ENCODE assay signal across 8 cellular contexts in the genomic region with DNA sequence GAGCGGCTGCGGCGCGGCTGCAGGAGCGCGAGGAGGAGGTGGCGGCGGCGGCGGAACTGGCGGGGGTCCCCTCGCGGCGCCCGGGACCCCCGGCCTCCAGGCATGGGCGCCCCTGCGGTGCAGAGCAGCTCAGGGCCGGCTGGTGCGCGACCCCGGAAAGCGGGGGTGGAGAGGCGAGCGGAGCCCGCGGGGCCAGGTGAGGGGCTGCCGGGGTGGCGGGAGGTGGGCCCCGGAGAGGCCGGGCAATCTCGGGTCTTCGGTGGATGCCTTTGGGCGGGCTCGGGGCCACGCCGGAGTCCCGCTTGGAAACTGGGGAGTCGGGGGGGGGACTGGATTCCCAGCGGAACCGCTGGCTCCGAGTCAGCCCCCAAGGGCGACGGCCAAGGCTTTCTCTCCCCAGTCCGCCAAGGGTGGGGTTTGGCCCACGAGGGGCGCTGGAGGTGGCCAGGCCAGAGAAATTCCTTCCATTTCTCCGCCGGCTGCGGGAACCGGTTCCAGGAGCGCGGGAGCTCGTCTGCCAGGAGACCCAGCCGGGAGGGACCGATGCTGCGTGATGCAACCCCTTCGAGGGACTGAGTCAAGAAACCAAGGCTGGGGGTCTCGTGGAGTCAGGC. TPM values are rescaled to one million over a fixed set of nuclear protein-coding genes. Genes with fewer than 3 reads are reported as not detected.
DNase-seq lines count a peak whose midpoint lies in the region; ATAC-seq, FAIRE-seq and TF ChIP-seq lines count a peak whose summit lies in the region.

No MANE protein-coding gene starts in this region.

- H3K4me3 Mint-ChIP-seq in activated CD8-positive, alpha-beta T cell treated with anti-CD3 and anti-CD28 coated beads, Interleukin-2, amount 10 ng/mL, durations not matched to agents 7 days and 5 days, result peak overlapping the region; percentile 52

- CTCF ChIA-PET in A549 (lab: Yijun Ruan, JAX), result interaction anchor here (1.3 to 41.8 kb wide), 4 partner anchors 12 to 84 kb away, joined by 4 to 1730 read pairs (median 985); a partner anchor contains a TSS
- CTCF ChIA-PET in activated CD8-positive, alpha-beta T cell treated with anti-CD3 and anti-CD28 coated beads, Interleukin-2, amount 10 ng/mL, durations not matched to agents 7 days and 5 days (lab: Charles Lee), result interaction anchor here (1.8 to 18.7 kb wide), 3 partner anchors 13 to 46 kb away, joined by 5 to 290 read pairs (median 6); a partner anchor contains a TSS

- ATAC-seq in A549 (no peak), GM18511 (IDR thresholded peaks at IDR 0.05; ENCODE audit: unreplicated experiment) (peak; percentile 12), GM19324 (IDR thresholded peaks at IDR 0.05; ENCODE audit: low FRiP score, unreplicated experiment) (no peak), HG03378 (IDR thresholded peaks at IDR 0.05; ENCODE audit: unreplicated experiment) (no peak)
- peak; percentile 2 for ATAC-seq in activated CD8-positive, alpha-beta T cell treated with anti-CD3 and anti-CD28 coated beads, Interleukin-2, amount 10 ng/mL, durations not matched to agents 7 days and 5 days

- peaks cover 60% of the 10 kb centered on the region for H3K4me1 Mint-ChIP-seq in activated CD8-positive, alpha-beta T cell treated with anti-CD3 and anti-CD28 coated beads, Interleukin-2, amount 10 ng/mL, durations not matched to agents 7 days and 5 days (ENCODE audit: low read depth)

- H3K4me3 ChIP-seq in A549 (peak overlapping the region; percentile 70), right atrium auricular region (peak overlapping the region; percentile 81 to 86), sigmoid colon (peak overlapping the region; percentile 42 to 74 (median 70))

- TF ChIP-seq CTCF in A549 (IDR thresholded peaks at IDR 0.05) (no peak), right atrium auricular region (IDR thresholded peaks at IDR 0.05) (peak in 1 of 2 donors; percentile 9), sigmoid colon (IDR thresholded peaks at IDR 0.05) (no peak)

- TF ChIP-seq POLR2A in A549 (IDR thresholded peaks at IDR 0.05; ENCODE audit: low read length) (no peak), sigmoid colon (IDR thresholded peaks at IDR 0.05) (no peak)

- DNase-seq in A549 (ENCODE audit: low read depth in 1 of 2, low spot score in 1 of 2) (no peak), right atrium auricular region (ENCODE audit: low spot score) (no peak), sigmoid colon (peak; percentile 94), NCI-H1436 treated with DMSO at 0.1 percent for 48 hours (lab: John Stamatoyannopoulos, UW) (no peak)
- DNase-seq in activated CD8-positive, alpha-beta T cell treated with anti-CD3 and anti-CD28 coated beads, Interleukin-2, amount 10 ng/mL, durations not matched to agents 7 days and 5 days, result no peak

- TF ChIP-seq EP300 in A549 (IDR thresholded peaks at IDR 0.05) (no peak), sigmoid colon (IDR thresholded peaks at IDR 0.05) (no peak)

- POLR2A ChIA-PET in A549 (lab: Yijun Ruan, JAX), result interaction anchor here (0.7 to 3.8 kb wide), 2 partner anchors 14 to 32 kb away, joined by 4 to 19 read pairs; a partner anchor contains a TSS
- POLR2A ChIA-PET in activated CD8-positive, alpha-beta T cell treated with anti-CD3 and anti-CD28 coated beads, Interleukin-2, amount 10 ng/mL, durations not matched to agents 7 days and 5 days (lab: Charles Lee), result interaction anchor here (1.9 kb wide), 1 partner anchor 14 kb away, joined by 8 read pairs; a partner anchor contains a TSS

- intact Hi-C loops in sigmoid colon (cut with DNase I), result no loop called here

- H3K27me3 ChIP-seq in right atrium auricular region (no peaks in the 10 kb centered on the region), sigmoid colon (no peaks in the 10 kb centered on the region)

- no peaks in the 10 kb centered on the region for H3K9me3 ChIP-seq in A549
- no peaks in the 10 kb centered on the region for H3K9me3 ChIP-seq in right atrium auricular region
- H3K9me3 ChIP-seq in sigmoid colon, result no peaks in the 10 kb centered on the region

- no peak for FAIRE-seq in A549 (lab: Jason Lieb, UNC)

- H3K4me1 ChIP-seq in A549 (peaks cover 17% of the 10 kb centered on the region), right atrium auricular region (peaks cover 0 to 77% of the 10 kb centered on the region in 2 donors), sigmoid colon (peaks cover 0 to 57% (median 41%) of the 10 kb centered on the region in 4 donors)

- TF ChIP-seq RAD21 in A549 (conservative IDR thresholded peaks at IDR 0.05 in 1 of 2, IDR thresholded peaks at IDR 0.05 in 1 of 2), result no peak

- no peaks in the 10 kb centered on the region for H3K9me3 Mint-ChIP-seq in activated CD8-positive, alpha-beta T cell treated with anti-CD3 and anti-CD28 coated beads, Interleukin-2, amount 10 ng/mL, durations not matched to agents 7 days and 5 days (ENCODE audit: insufficient read depth)

- H3K36me3 ChIP-seq in right atrium auricular region (no peaks in the 10 kb centered on the region), sigmoid colon (no peaks in the 10 kb centered on the region)

- no peak overlapping the region for H3K27ac Mint-ChIP-seq in activated CD8-positive, alpha-beta T cell treated with anti-CD3 and anti-CD28 coated beads, Interleukin-2, amount 10 ng/mL, durations not matched to agents 7 days and 5 days

- peak overlapping the region; percentile 96 for H3K4me2 ChIP-seq in A549

- H3K27ac ChIP-seq in A549, result peak overlapping the region; percentile 81 to 93
- H3K27ac ChIP-seq in right atrium auricular region, result peak overlapping the region; percentile 94 to 99
- peak overlapping the region; percentile 84 to 96 (median 90) for H3K27ac ChIP-seq in sigmoid colon

- 20% methylated on average over 13 of the region's 59 CpGs for WGBS in A549 (ENCODE audit: missing lambda C conversion rate)
- 2 to 4% methylated on average over 59 of the region's 59 CpGs for WGBS in sigmoid colon, 2 donors

- H3K36me3 Mint-ChIP-seq in activated CD8-positive, alpha-beta T cell treated with anti-CD3 and anti-CD28 coated beads, Interleukin-2, amount 10 ng/mL, durations not matched to agents 7 days and 5 days (ENCODE audit: low read depth), result no peaks in the 10 kb centered on the region

- H3K27me3 Mint-ChIP-seq in activated CD8-positive, alpha-beta T cell treated with anti-CD3 and anti-CD28 coated beads, Interleukin-2, amount 10 ng/mL, durations not matched to agents 7 days and 5 days (ENCODE audit: low read depth), result peaks cover 12% of the 10 kb centered on the region

TF ChIP-seq in A549, 52 proteins besides CTCF, POLR2A, EP300 and RAD21 (continues in another document):
- TF ChIP-seq NR3C1 (IDR thresholded peaks at IDR 0.05) (no peak), RNF2 (IDR thresholded peaks at IDR 0.05; ENCODE audit: borderline replicate concordance, low read depth) (no peak), JUN (IDR thresholded peaks at IDR 0.05) (no peak; a peak in 1 of 5 replicates), RFX5 (IDR thresholded peaks at IDR 0.05) (no peak), CHD4 (IDR thresholded peaks at IDR 0.05; ENCODE audit: borderline replicate concordance) (no peak)

RNA-seq across cellular contexts. Expression of a gene that starts 13.9 kb away (rescaled TPM):
- polyA plus RNA-seq in A549 (2011; rRNA removed) (81.3 and 89.6 TPM in 2 replicates), A549 (2017; fragmentation: RNase III; extraction: RNeasy Plus Mini Kit Qiagen cat#74134 plus additional on column Dnase treatment) (24.7 to 39.6 TPM (median 28.7 TPM) in 3 replicates), sigmoid colon (10 to 100 TPM; 31.2 to 65.9 (median 45.0) TPM)
- 151 and 315 TPM in 2 replicates for polyA plus RNA-seq in A549 (2012; cell fraction: cytosol; rRNA removed)
- 768 and 886 TPM in 2 replicates for polyA plus RNA-seq in A549 (2012; cell fraction: nucleus; rRNA removed)
- 132 and 174 TPM in 2 replicates for polyA minus RNA-seq in A549 (2011; rRNA and poly(A)+ RNA removed)
- total RNA-seq in activated CD8-positive, alpha-beta T cell treated with anti-CD3 and anti-CD28 coated beads, Interleukin-2, amount 10 ng/mL, durations not matched to agents 7 days and 5 days, result 1 to 10 TPM; 4.3 to 5.6 TPM
- total RNA-seq in right atrium auricular region (100 to 1,000 TPM; 150 to 238 TPM), sigmoid colon (100 to 1,000 TPM in 3 of 4 donors, 10 to 100 TPM in 1; 41.7 to 276 (median 167) TPM)

RNA-seq across cellular contexts. Expression of a gene that starts 30.6 kb away (rescaled TPM):
- polyA plus RNA-seq in A549 (2011; rRNA removed) (0.22 and 0.35 TPM in 2 replicates), A549 (2017; fragmentation: RNase III; extraction: RNeasy Plus Mini Kit Qiagen cat#74134 plus additional on column Dnase treatment) (0.16 to 0.30 TPM (median 0.29 TPM) in 3 replicates), sigmoid colon (10 to 100 TPM in 1 of 3 donors, 1 to 10 TPM in 2; 4.2 to 17.0 (median 4.9) TPM)
- 0.44 and 0.53 TPM in 2 replicates for polyA plus RNA-seq in A549 (2012; cell fraction: cytosol; rRNA removed)
- polyA plus RNA-seq in A549 (2012; cell fraction: nucleus; rRNA removed), result 1.4 and 3.1 TPM in 2 replicates
- polyA minus RNA-seq in A549 (2011; rRNA and poly(A)+ RNA removed), result 0.44 and 0.62 TPM in 2 replicates
- 10 to 100 TPM; 11.0 to 12.5 TPM for total RNA-seq in activated CD8-positive, alpha-beta T cell treated with anti-CD3 and anti-CD28 coated beads, Interleukin-2, amount 10 ng/mL, durations not matched to agents 7 days and 5 days
- total RNA-seq in right atrium auricular region (10 to 100 TPM; 17.6 to 23.2 TPM), sigmoid colon (10 to 100 TPM in 2 of 4 donors, 1 to 10 TPM in 2; 9.2 to 11.1 (median 10.1) TPM)

RNA-seq across cellular contexts. Expression of a gene that starts 32.4 kb away (rescaled TPM):
- polyA plus RNA-seq in A549 (2011; rRNA removed) (124 and 141 TPM in 2 replicates), A549 (2017; fragmentation: RNase III; extraction: RNeasy Plus Mini Kit Qiagen cat#74134 plus additional on column Dnase treatment) (81.3 to 87.9 TPM (median 82.6 TPM) in 3 replicates), sigmoid colon (10 to 100 TPM; 58.9 to 64.5 (median 61.7) TPM)
- polyA plus RNA-seq in A549 (2012; cell fraction: cytosol; rRNA removed), result 168 and 190 TPM in 2 replicates
- 140 and 145 TPM in 2 replicates for polyA plus RNA-seq in A549 (2012; cell fraction: nucleus; rRNA removed)
- polyA minus RNA-seq in A549 (2011; rRNA and poly(A)+ RNA removed), result 109 and 119 TPM in 2 replicates
- total RNA-seq in activated CD8-positive, alpha-beta T cell treated with anti-CD3 and anti-CD28 coated beads, Interleukin-2, amount 10 ng/mL, durations not matched to agents 7 days and 5 days, result 10 to 100 TPM; 28.8 to 31.1 TPM
- total RNA-seq in right atrium auricular region (10 to 100 TPM; 26.8 to 36.9 TPM), sigmoid colon (10 to 100 TPM; 30.2 to 48.7 (median 38.2) TPM)

RNA-seq across cellular contexts. Expression of a gene that starts 42.1 kb away (rescaled TPM):
- polyA plus RNA-seq in A549 (2011; rRNA removed) (not detected in 2 replicates), A549 (2017; fragmentation: RNase III; extraction: RNeasy Plus Mini Kit Qiagen cat#74134 plus additional on column Dnase treatment) (not detected in 3 replicates), sigmoid colon (under 1 TPM in 1 of 3 donors, not detected in 2; 0.61 TPM)
- polyA plus RNA-seq in A549 (2012; cell fraction: cytosol; rRNA removed), result not detected in 2 replicates
- polyA plus RNA-seq in A549 (2012; cell fraction: nucleus; rRNA removed), result 0.06 and 0.10 TPM in 2 replicates
- polyA minus RNA-seq in A549 (2011; rRNA and poly(A)+ RNA removed), result not detected in 2 replicates
- total RNA-seq in activated CD8-positive, alpha-beta T cell treated with anti-CD3 and anti-CD28 coated beads, Interleukin-2, amount 10 ng/mL, durations not matched to agents 7 days and 5 days, result not detected
- total RNA-seq in right atrium auricular region (1 to 10 TPM in 1 of 2 donors, under 1 TPM in 1; 0.44 to 3.2 TPM), sigmoid colon (1 to 10 TPM in 2 of 4 donors, under 1 TPM in 1, not detected in 1; 0.41 to 5.7 (median 1.2) TPM)

Comparison
In these comparisons a context has a peak if more than half of its experiments do, and no peak if none do; other contexts are left out.
1. ATAC-seq: peak in GM18511 (single experiment) and activated CD8-positive, alpha-beta T cell treated with anti-CD3 and anti-CD28 coated beads, Interleukin-2, amount 10 ng/mL, durations not matched to agents 7 days and 5 days (single experiment); none in A549 (0 of 2), GM19324 (single experiment) and HG03378 (single experiment).
2. RNA of a gene that starts 13.9 kb away (total RNA-seq): 150 to 238 TPM in right atrium auricular region and 41.7 to 276 TPM in sigmoid colon; 4.3 to 5.6 TPM in activated CD8-positive, alpha-beta T cell treated with anti-CD3 and anti-CD28 coated beads, Interleukin-2, amount 10 ng/mL, durations not matched to agents 7 days and 5 days; every median in the first group is over 4 times any median in the second.
3. Peak in every context shown above with its lines, with median percentiles within 50 percentile points of each other: H3K27ac ChIP-seq and H3K4me3 ChIP-seq.